10 cellular contexts compared by ENCODE assay signal in genomic region chr11:34355726-34356125, GRCh38. TPM values are rescaled to one million over a fixed set of nuclear protein-coding genes. Genes with fewer than 3 reads are reported as not detected.
DNase-seq lines count a peak whose midpoint lies in the region; ATAC-seq and TF ChIP-seq lines count a peak whose summit lies in the region.
"Had no signal": no experiment of that assay in that cellular context is flagged by ENCODE, and none has a peak within 500 bp of the region (broad histone marks: within the 10 kb centered on the region; RNA-seq: fewer than 3 reads in every experiment).

No MANE protein-coding gene starts in this region.

- WGBS in endodermal cell (ENCODE audit: insufficient coverage in 1 of 2, insufficient read length in 1 of 2), 2 experiments, result 38 to 40% methylated on average over 1 to 3 of the region's 3 CpGs

- H3K27ac ChIP-seq in CD8-positive, alpha-beta memory T cell (ENCODE audit: low read depth, low read length), result no peak overlapping the region
- H3K27ac ChIP-seq in endodermal cell (ENCODE audit: low read depth, low read length), result no peak overlapping the region
- H3K27ac ChIP-seq in WERI-Rb-1, result no peak overlapping the region

- POLR2A ChIA-PET in CD8-positive, alpha-beta memory T cell (lab: Charles Lee), result no interaction called here

- no peak overlapping the region for H3K4me3 ChIP-seq in CD8-positive, alpha-beta memory T cell (ENCODE audit: low read length)
- H3K4me3 ChIP-seq in endodermal cell (ENCODE audit: low read length), result peak overlapping the region; percentile 90
- H3K4me3 ChIP-seq in WERI-Rb-1 (ENCODE audit: low read depth, low read length), result no peak overlapping the region; the same call in 1 of the 2 replicates

- H3K4me1 Mint-ChIP-seq in CD8-positive, alpha-beta memory T cell, result peaks cover 13 to 26% (median 23%) of the 10 kb centered on the region in 3 donors
- peaks cover 11 to 23% (median 20%) of the 10 kb centered on the region in 3 donors for H3K4me1 Mint-ChIP-seq in IgD-negative memory B cell
- H3K4me1 Mint-ChIP-seq in endodermal cell, result peaks cover 28% of the 10 kb centered on the region
- peaks cover 30% of the 10 kb centered on the region for H3K4me1 Mint-ChIP-seq in nephron progenitor cell

- no peak for ATAC-seq in HG02885 (IDR thresholded peaks at IDR 0.05; ENCODE audit: poor library complexity, unreplicated experiment)

- H3K4me3 Mint-ChIP-seq in CD8-positive, alpha-beta memory T cell, result peak overlapping the region in 5 of 7 donors; percentile 76 to 87 (median 83)
- peak overlapping the region in 3 of 4 donors; percentile 70 to 90 (median 87) for H3K4me3 Mint-ChIP-seq in IgD-negative memory B cell
- H3K4me3 Mint-ChIP-seq in endodermal cell, result peak overlapping the region; percentile 66
- peak overlapping the region; percentile 79 for H3K4me3 Mint-ChIP-seq in nephron progenitor cell

- peaks cover 0 to 4% (median 2%) of the 10 kb centered on the region in 3 donors for H3K36me3 Mint-ChIP-seq in CD8-positive, alpha-beta memory T cell
- H3K36me3 Mint-ChIP-seq in IgD-negative memory B cell (no peaks in the 10 kb centered on the region), endodermal cell (ENCODE audit: low read depth) (no peaks in the 10 kb centered on the region), nephron progenitor cell (ENCODE audit: low read depth) (no peaks in the 10 kb centered on the region)

- CTCF ChIA-PET in CD8-positive, alpha-beta memory T cell (lab: Charles Lee), result interaction anchor here (6.3 kb wide), 1 partner anchor 180 kb away, joined by 113 read pairs; no protein-coding TSS in a partner anchor

- peaks cover 8% of the 10 kb centered on the region for H3K4me1 ChIP-seq in CD8-positive, alpha-beta memory T cell (ENCODE audit: insufficient read depth, low read length)
- H3K4me1 ChIP-seq in endodermal cell (ENCODE audit: control insufficient read depth, insufficient read depth, low read length), result no peaks in the 10 kb centered on the region

- H3K27me3 Mint-ChIP-seq in CD8-positive, alpha-beta memory T cell, result peaks cover 28 to 64% of the 10 kb centered on the region in 2 donors
- H3K27me3 Mint-ChIP-seq in IgD-negative memory B cell (peaks cover 29% of the 10 kb centered on the region), endodermal cell (ENCODE audit: insufficient read depth) (peaks cover 33% of the 10 kb centered on the region), nephron progenitor cell (ENCODE audit: low read depth, poor library complexity) (peaks cover 93% of the 10 kb centered on the region)

- no peaks in the 10 kb centered on the region for H3K9me3 ChIP-seq in CD8-positive, alpha-beta memory T cell (ENCODE audit: low read length)
- H3K9me3 ChIP-seq in endodermal cell (ENCODE audit: control insufficient read depth, low read length) (no peaks in the 10 kb centered on the region), WERI-Rb-1 (ENCODE audit: severe bottlenecking) (no peaks in the 10 kb centered on the region)

- no peak overlapping the region for H3K9ac ChIP-seq in endodermal cell (ENCODE audit: extremely low read depth, low read length, poor library complexity, severe bottlenecking)

- peaks cover 16% of the 10 kb centered on the region for H3K27me3 ChIP-seq in CD8-positive, alpha-beta memory T cell (ENCODE audit: insufficient read depth, low read length, poor library complexity, severe bottlenecking)
- H3K27me3 ChIP-seq in endodermal cell (ENCODE audit: control insufficient read depth, insufficient read depth, low read length, poor library complexity, severe bottlenecking), result peaks cover 19% of the 10 kb centered on the region
- H3K27me3 ChIP-seq in WERI-Rb-1 (ENCODE audit: insufficient read depth, low read depth, severe bottlenecking), result no peaks in the 10 kb centered on the region

- no peak for DNase-seq in CD8-positive, alpha-beta memory T cell
- DNase-seq in endodermal cell, result no peak
- no peak for DNase-seq in nephron progenitor cell
- DNase-seq in NCI-H510A treated with DMSO at 0.1 percent for 48 hours (lab: John Stamatoyannopoulos, UW), result no peak
- no peak for DNase-seq in activated effector memory CD4-positive, alpha-beta T cell treated with Interleukin-2 at 50 U/mL for 16 hours
- DNase-seq in WERI-Rb-1, result no peak
- DNase-seq: GF-D8, hippocampal formation had no signal

- H3K36me3 ChIP-seq in CD8-positive, alpha-beta memory T cell (ENCODE audit: insufficient read depth, low read length), result no peaks in the 10 kb centered on the region
- peaks cover 4% of the 10 kb centered on the region for H3K36me3 ChIP-seq in endodermal cell (ENCODE audit: control insufficient read depth, insufficient read depth, low read length)
- peaks cover 10% of the 10 kb centered on the region for H3K36me3 ChIP-seq in WERI-Rb-1

- peak overlapping the region in 3 of 8 donors; percentile 27 to 90 (median 40) for H3K27ac Mint-ChIP-seq in CD8-positive, alpha-beta memory T cell
- peak overlapping the region in 1 of 3 donors; percentile 86 for H3K27ac Mint-ChIP-seq in IgD-negative memory B cell
- H3K27ac Mint-ChIP-seq in endodermal cell, result no peak overlapping the region
- H3K27ac Mint-ChIP-seq in nephron progenitor cell, result no peak overlapping the region

- no peak for TF ChIP-seq CTCF in endodermal cell (conservative IDR thresholded peaks at IDR 0.05)
- no peak for TF ChIP-seq CTCF in nephron progenitor cell (IDR thresholded peaks at IDR 0.05)
- no peak for TF ChIP-seq CTCF in WERI-Rb-1 (IDR thresholded peaks at IDR 0.05; ENCODE audit: low read depth, low read length)

- no peaks in the 10 kb centered on the region for H3K9me3 Mint-ChIP-seq in CD8-positive, alpha-beta memory T cell
- no peaks in the 10 kb centered on the region for H3K9me3 Mint-ChIP-seq in IgD-negative memory B cell
- H3K9me3 Mint-ChIP-seq in endodermal cell, result no peaks in the 10 kb centered on the region
- H3K9me3 Mint-ChIP-seq in nephron progenitor cell, result no peaks in the 10 kb centered on the region

RNA-seq across cellular contexts. Expression of gene ABTB2, which starts 2.1 kb away (rescaled TPM):
- total RNA-seq in CD8-positive, alpha-beta memory T cell, result 1 to 10 TPM; 5.4 to 5.5 TPM
- 0.05 TPM for polyA plus RNA-seq in CD8-positive, alpha-beta memory T cell
- 0.04 TPM for polyA plus RNA-seq in IgD-negative memory B cell
- total RNA-seq in endodermal cell, result 1 to 10 TPM; 2.9 to 5.2 TPM
- polyA plus RNA-seq in endodermal cell (2013, experiment 1 of 2), result 8.4 TPM
- polyA plus RNA-seq in endodermal cell (2013, experiment 2 of 2), result 8.3 TPM
